ENCODE assay signal across 28 cellular contexts in genomic region chr2:160908157-160908556, GRCh38.
"Had no signal": no experiment of that assay in that cellular context is flagged by ENCODE, and none has a peak within 500 bp of the region (broad histone marks: within the 10 kb centered on the region; RNA-seq: fewer than 3 reads in every experiment).

No MANE protein-coding gene starts in this region.

- H3K4me3 Mint-ChIP-seq: activated CD4-positive, alpha-beta memory T cell treated with anti-CD3 and anti-CD28 coated beads, Interleukin-2, amount 10 ng/mL, durations not matched to agents 7 days and 5 days; activated CD4-positive, alpha-beta T cell treated with anti-CD3 and anti-CD28 coated beads, Interleukin-2, amount 10 ng/mL, durations not matched to agents 7 days and 5 days; activated naive CD8-positive, alpha-beta T cell; activated T-cell treated with anti-CD3 and anti-CD28 coated beads, Interleukin-2, amount 50 U/mL, for 24 hours; activated T-cell treated with anti-CD3 and anti-CD28 coated beads, Interleukin-2, amount 50 U/mL, for 72 hours; WTC11 had no signal

- H3K4me1 Mint-ChIP-seq: activated CD4-positive, alpha-beta memory T cell treated with anti-CD3 and anti-CD28 coated beads, Interleukin-2, amount 10 ng/mL, durations not matched to agents 7 days and 5 days; activated CD4-positive, alpha-beta T cell treated with anti-CD3 and anti-CD28 coated beads, Interleukin-2, amount 10 ng/mL, durations not matched to agents 7 days and 5 days had no signal

- H3K36me3 ChIP-seq: brain microvascular endothelial cell, cardiac muscle cell, colonic mucosa, gastrocnemius medialis, heart left ventricle had no signal

- H3K9me3 ChIP-seq: colonic mucosa, gastrocnemius medialis, heart left ventricle had no signal

- H3K4me3 ChIP-seq: cardiac muscle cell, colonic mucosa, gastrocnemius medialis, heart left ventricle had no signal

- H3K27me3 ChIP-seq: brain microvascular endothelial cell, cardiac muscle cell, colonic mucosa, gastrocnemius medialis, heart left ventricle had no signal

- H3K4me1 ChIP-seq: colonic mucosa, gastrocnemius medialis had no signal

- H3K27ac ChIP-seq: brain microvascular endothelial cell, cardiac muscle cell, colonic mucosa, gastrocnemius medialis, heart left ventricle, VCaP had no signal

- H3K36me3 Mint-ChIP-seq: activated naive CD8-positive, alpha-beta T cell; WTC11 had no signal

- DNase-seq: activated CD4-positive, alpha-beta memory T cell treated with anti-CD3 and anti-CD28 coated beads, Interleukin-2, amount 10 ng/mL, durations not matched to agents 7 days and 5 days; activated CD4-positive, alpha-beta T cell treated with anti-CD3 and anti-CD28 coated beads for 1 hour; activated CD4-positive, alpha-beta T cell treated with anti-CD3 and anti-CD28 coated beads for 4 hours; activated CD4-positive, alpha-beta T cell treated with anti-CD3 and anti-CD28 coated beads, Interleukin-2, amount 10 ng/mL, durations not matched to agents 7 days and 5 days; activated CD4-positive, alpha-beta T cell treated with anti-CD3 and anti-CD28 coated beads, Interleukin-2, amount 50 U/mL, for 4 hours; activated CD8-positive, alpha-beta memory T cell treated with anti-CD3 and anti-CD28 coated beads, Interleukin-2, amount 50 U/mL, for 48 hours; activated gamma-delta T cell treated with Interleukin-2 at 50 U/mL for 16 hours; activated naive CD4-positive, alpha-beta T cell treated with anti-CD3 and anti-CD28 coated beads, Interleukin-2, amount 50 U/mL, for 16 hours; activated naive CD4-positive, alpha-beta T cell treated with Interleukin-2 at 50 U/mL for 16 hours; activated T-cell treated with anti-CD3 and anti-CD28 coated beads for 4 hours; activated T-cell treated with anti-CD3 and anti-CD28 coated beads, Interleukin-2, amount 50 U/mL, for 24 hours; activated T-cell treated with anti-CD3 and anti-CD28 coated beads, Interleukin-2, amount 50 U/mL, for 72 hours; amniotic stem cell; anterior cingulate cortex; brain microvascular endothelial cell; central memory CD4-positive, alpha-beta T cell; cerebellar nuclear complex; colonic mucosa; effector CD8-positive, alpha-beta T cell; foreskin fibroblast; gastrocnemius medialis; glutamatergic neuron; heart left ventricle; T-helper 2 cell had no signal

- H3K9me3 Mint-ChIP-seq: activated CD4-positive, alpha-beta memory T cell treated with anti-CD3 and anti-CD28 coated beads, Interleukin-2, amount 10 ng/mL, durations not matched to agents 7 days and 5 days; activated CD4-positive, alpha-beta T cell treated with anti-CD3 and anti-CD28 coated beads, Interleukin-2, amount 10 ng/mL, durations not matched to agents 7 days and 5 days; activated T-cell treated with anti-CD3 and anti-CD28 coated beads, Interleukin-2, amount 50 U/mL, for 24 hours; activated T-cell treated with anti-CD3 and anti-CD28 coated beads, Interleukin-2, amount 50 U/mL, for 72 hours; WTC11 had no signal

- H3K27ac Mint-ChIP-seq: activated CD4-positive, alpha-beta memory T cell treated with anti-CD3 and anti-CD28 coated beads, Interleukin-2, amount 10 ng/mL, durations not matched to agents 7 days and 5 days; activated CD4-positive, alpha-beta T cell treated with anti-CD3 and anti-CD28 coated beads, Interleukin-2, amount 10 ng/mL, durations not matched to agents 7 days and 5 days; activated naive CD8-positive, alpha-beta T cell; activated T-cell treated with anti-CD3 and anti-CD28 coated beads, Interleukin-2, amount 50 U/mL, for 24 hours; activated T-cell treated with anti-CD3 and anti-CD28 coated beads, Interleukin-2, amount 50 U/mL, for 72 hours; WTC11 had no signal
